In genomic region chr14:102898776-102899515, GRCh38 we compare ENCODE assay signal across 1 cellular context.
TF ChIP-seq lines count a peak whose summit lies in the region.

No MANE protein-coding gene starts in this region.

TF ChIP-seq in GM12878, 131 proteins besides CTCF, POLR2A, EP300 and RAD21:
- TF ChIP-seq CREB1 (IDR thresholded peaks at IDR 0.05; ENCODE audit: low read depth), result peak; percentile 47; the same call in 1 of the 2 replicates
- TF ChIP-seq USF1 (IDR thresholded peaks at IDR 0.05; ENCODE audit: borderline replicate concordance, extremely low read length, insufficient read depth, low read depth, low read length), result peak; percentile 59
- peak; percentile 75 for TF ChIP-seq IKZF1 (conservative IDR thresholded peaks at IDR 0.05)
- TF ChIP-seq ESRRA (IDR thresholded peaks at IDR 0.05; ENCODE audit: low read length), result no peak
- peak; percentile 15; the same call in 1 of the 2 replicates for TF ChIP-seq CREM (IDR thresholded peaks at IDR 0.05; ENCODE audit: low read depth)
- TF ChIP-seq USF2 (IDR thresholded peaks at IDR 0.05; ENCODE audit: borderline replicate concordance, low read depth, low read length), result no peak; the same call in 1 of the 2 replicates
- TF ChIP-seq MEF2B (IDR thresholded peaks at IDR 0.05; ENCODE audit: partially characterized antibody, poor library complexity, severe bottlenecking), result peak; percentile 52
- peak; percentile 33; the same call in 1 of the 2 replicates for TF ChIP-seq MTA2 (IDR thresholded peaks at IDR 0.05; ENCODE audit: low read depth)
- no peak for TF ChIP-seq SMAD1 (IDR thresholded peaks at IDR 0.05; ENCODE audit: low read depth, partially characterized antibody)
- 0 out of 2 replicates have a peak, but pooled peaks have one; percentile 15 for TF ChIP-seq CHD2 (IDR thresholded peaks at IDR 0.05; ENCODE audit: borderline replicate concordance, low read depth, low read length)
- TF ChIP-seq ZNF384 (IDR thresholded peaks at IDR 0.05; ENCODE audit: borderline replicate concordance, low read depth, low read length), result no peak
- TF ChIP-seq RAD51 (IDR thresholded peaks at IDR 0.05), result peak; percentile 72
- TF ChIP-seq JUNB (IDR thresholded peaks at IDR 0.05), result 0 out of 2 replicates have a peak, but pooled peaks have one; percentile 32
- TF ChIP-seq IKZF2 (IDR thresholded peaks at IDR 0.05), result peak; percentile 60 to 68; a peak in 2 of 4 replicates
- peak; percentile 66 for TF ChIP-seq ATF7 (IDR thresholded peaks at IDR 0.05; ENCODE audit: low read depth)
- peak; percentile 73; the same call in 1 of the 2 replicates for TF ChIP-seq ZNF687 (IDR thresholded peaks at IDR 0.05)
- no peak for TF ChIP-seq MAX (IDR thresholded peaks at IDR 0.05; ENCODE audit: low read depth, low read length)
- TF ChIP-seq NR2F1 (conservative IDR thresholded peaks at IDR 0.05), result peak; percentile 90
- TF ChIP-seq BHLHE40 (IDR thresholded peaks at IDR 0.05; ENCODE audit: borderline replicate concordance in 1 of 2, low read depth in 2 of 2, low read length in 1 of 2), result peak; percentile 40 to 50; a peak in 3 of 4 replicates
- peak; percentile 46; the same call in 1 of the 2 replicates for TF ChIP-seq DPF2 (IDR thresholded peaks at IDR 0.05)
- TF ChIP-seq E2F8 (IDR thresholded peaks at IDR 0.05; ENCODE audit: low read depth, partially characterized antibody), result no peak
- no peak for TF ChIP-seq RB1 (IDR thresholded peaks at IDR 0.05; ENCODE audit: borderline replicate concordance)
- TF ChIP-seq NR2C1 (IDR thresholded peaks at IDR 0.05), result peak; percentile 67
- TF ChIP-seq HDAC2 (IDR thresholded peaks at IDR 0.05), result no peak
- TF ChIP-seq RELB (IDR thresholded peaks at IDR 0.05; ENCODE audit: low read depth), result peak; percentile 29; the same call in 1 of the 2 replicates
